In genomic region chr14:49598182-49598478, GRCh38 we compare ENCODE assay signal across 8 cellular contexts. TPM values are rescaled to one million over a fixed set of nuclear protein-coding genes. Genes with fewer than 3 reads are reported as not detected.
DNase-seq lines count a peak whose midpoint lies in the region; ATAC-seq and TF ChIP-seq lines count a peak whose summit lies in the region.

No MANE protein-coding gene starts in this region.

- H3K27ac ChIP-seq in CD8-positive, alpha-beta memory T cell (ENCODE audit: low read depth, low read length): peak overlapping the region; percentile 94
- H3K27ac ChIP-seq in tibial nerve: peak overlapping the region; percentile 91 to 95 (median 92)

- no peak for TF ChIP-seq EP300 in tibial nerve (IDR thresholded peaks at IDR 0.05)

- TF ChIP-seq CTCF in MCF 10A (IDR thresholded peaks at IDR 0.05; ENCODE audit: unreplicated experiment) (no peak), lower leg skin (IDR thresholded peaks at IDR 0.05) (no peak), tibial nerve (IDR thresholded peaks at IDR 0.05) (no peak)

- POLR2A ChIA-PET in CD8-positive, alpha-beta memory T cell (lab: Charles Lee): interaction anchor here (1.9 to 2.8 kb wide), 3 partner anchors 12 to 36 kb away, joined by 12 to 50 read pairs (median 46); partner anchors contain the start of genes DNAAF2, MGAT2, RPL36AL and RPS29
- POLR2A ChIA-PET in MCF 10A (lab: Yijun Ruan, JAX): interaction anchor here (1.0 to 8.6 kb wide), 6 partner anchors 10 to 170 kb away, joined by 3 to 180 read pairs (median 24); partner anchors contain the start of genes DNAAF2, KLHDC2, MGAT2 and RPL36AL

- TF ChIP-seq POLR2A in lower leg skin (IDR thresholded peaks at IDR 0.05) (no peak), tibial nerve (IDR thresholded peaks at IDR 0.05) (no peak)

- no peaks in the 10 kb centered on the region for H3K9me3 Mint-ChIP-seq in CD8-positive, alpha-beta memory T cell
- no peaks in the 10 kb centered on the region for H3K9me3 Mint-ChIP-seq in MCF 10A (ENCODE audit: unreplicated experiment)

- peak overlapping the region; percentile 99 for H3K4me3 ChIP-seq in CD8-positive, alpha-beta memory T cell (ENCODE audit: low read length)
- H3K4me3 ChIP-seq in lower leg skin (ENCODE audit: low read depth, poor library complexity, severe bottlenecking) (peak overlapping the region; percentile 59), tibial nerve (peak overlapping the region; percentile 59 to 96 (median 80))

- no peak for DNase-seq in CD8-positive, alpha-beta memory T cell
- DNase-seq in MCF 10A (ENCODE audit: unreplicated experiment): no peak
- DNase-seq in lower leg skin (ENCODE audit: low spot score in 2 of 2): no peak
- DNase-seq in tibial nerve (ENCODE audit: low spot score in 2 of 2): no peak
- DNase-seq in MV-4-11 (lab: John Stamatoyannopoulos, UW): no peak

- WGBS in lower leg skin, 2 donors: 0 to 2% methylated on average over 15 of the region's 15 CpGs
- 0 to 1% methylated on average over 15 of the region's 15 CpGs for WGBS in tibial nerve, 2 donors

- no peaks in the 10 kb centered on the region for H3K27me3 Mint-ChIP-seq in CD8-positive, alpha-beta memory T cell
- H3K27me3 Mint-ChIP-seq in MCF 10A (ENCODE audit: insufficient read depth, unreplicated experiment): no peaks in the 10 kb centered on the region

- H3K4me3 Mint-ChIP-seq in CD8-positive, alpha-beta memory T cell: peak overlapping the region; percentile 93 to 100 (median 97)
- H3K4me3 Mint-ChIP-seq in MCF 10A (ENCODE audit: unreplicated experiment): peak overlapping the region; percentile 98

- H3K4me1 Mint-ChIP-seq in CD8-positive, alpha-beta memory T cell: peaks cover 23 to 50% (median 36%) of the 10 kb centered on the region in 3 donors
- H3K4me1 Mint-ChIP-seq in MCF 10A (ENCODE audit: insufficient read depth, unreplicated experiment): peaks cover 6% of the 10 kb centered on the region

- no peaks in the 10 kb centered on the region for H3K36me3 ChIP-seq in CD8-positive, alpha-beta memory T cell (ENCODE audit: insufficient read depth, low read length)
- no peaks in the 10 kb centered on the region for H3K36me3 ChIP-seq in tibial nerve

- peaks cover 10% of the 10 kb centered on the region for H3K4me1 ChIP-seq in CD8-positive, alpha-beta memory T cell (ENCODE audit: insufficient read depth, low read length)
- H3K4me1 ChIP-seq in tibial nerve: peaks cover 0 to 35% (median 7%) of the 10 kb centered on the region in 4 donors

- CTCF ChIA-PET in CD8-positive, alpha-beta memory T cell (lab: Charles Lee): interaction anchor here (1.0 to 3.5 kb wide), 6 partner anchors 8 to 264 kb away, joined by 3 to 28 read pairs (median 13); partner anchors contain the start of genes DNAAF2, MGAT2, RPL36AL and RPS29
- CTCF ChIA-PET in MCF 10A (lab: Yijun Ruan, JAX): interaction anchor here (1.2 to 2.4 kb wide), 5 partner anchors 11 to 171 kb away, joined by 3 to 10 read pairs (median 6); partner anchors contain the start of genes KLHDC2, MGAT2, RPL36AL and RPS29

- no TSS peak for BruUV-seq in MCF 10A (replicated peaks; lab: Mats Ljungman, UMichigan)

- ATAC-seq in HG03521 (IDR thresholded peaks at IDR 0.05; ENCODE audit: unreplicated experiment) (peak; percentile 1), GM21529 (IDR thresholded peaks at IDR 0.05; ENCODE audit: unreplicated experiment) (no peak), HG03025 (IDR thresholded peaks at IDR 0.05; ENCODE audit: low FRiP score, unreplicated experiment) (no peak)

- H3K36me3 Mint-ChIP-seq in CD8-positive, alpha-beta memory T cell: peaks cover 0 to 27% (median 0%) of the 10 kb centered on the region in 3 donors
- H3K36me3 Mint-ChIP-seq in MCF 10A (ENCODE audit: insufficient read depth, unreplicated experiment): no peaks in the 10 kb centered on the region

- H3K9me3 ChIP-seq in CD8-positive, alpha-beta memory T cell (ENCODE audit: low read length): no peaks in the 10 kb centered on the region
- no peaks in the 10 kb centered on the region for H3K9me3 ChIP-seq in tibial nerve

- intact Hi-C loops in MCF 10A (cut with micrococcal nuclease) (loop anchor here (2.0 kb wide), 1 partner anchor 35 kb away; no protein-coding TSS in a partner anchor), lower leg skin (cut with DNase I; ENCODE audit: low total_unique reads) (no loop called here)

- no peaks in the 10 kb centered on the region for H3K27me3 ChIP-seq in CD8-positive, alpha-beta memory T cell (ENCODE audit: insufficient read depth, low read length, poor library complexity, severe bottlenecking)
- H3K27me3 ChIP-seq in tibial nerve: no peaks in the 10 kb centered on the region

- peak overlapping the region; percentile 94 to 99 (median 97) for H3K27ac Mint-ChIP-seq in CD8-positive, alpha-beta memory T cell
- H3K27ac Mint-ChIP-seq in MCF 10A (ENCODE audit: low read depth, unreplicated experiment): peak overlapping the region; percentile 99

RNA-seq across cellular contexts. Expression of gene LRR1, which starts 0.6 kb away (rescaled TPM):
- total RNA-seq in CD8-positive, alpha-beta memory T cell: 10 to 100 TPM; 51.1 to 52.2 TPM
- polyA plus RNA-seq in CD8-positive, alpha-beta memory T cell: 13.0 TPM
- total RNA-seq in MCF 10A (2022) (17.0 and 19.8 TPM in 2 replicates), lower leg skin (1 to 10 TPM; 2.7 to 9.0 (median 7.1) TPM), tibial nerve (10 to 100 TPM in 2 of 4 donors, 1 to 10 TPM in 2; 4.6 to 15.3 (median 8.0) TPM)

RNA-seq across cellular contexts. Expression of gene RPS29, which starts 11.9 kb away (rescaled TPM):
- 1,000 to 10,000 TPM; 1,908 to 2,102 TPM for total RNA-seq in CD8-positive, alpha-beta memory T cell
- polyA plus RNA-seq in CD8-positive, alpha-beta memory T cell: 8,830 TPM
- total RNA-seq in MCF 10A (2022) (1,499 and 1,837 TPM in 2 replicates), lower leg skin (over 10,000 TPM in 1 of 4 donors, 1,000 to 10,000 TPM in 3; 3,327 to 15,303 (median 7,021) TPM), tibial nerve (1,000 to 10,000 TPM; 3,106 to 5,465 (median 5,153) TPM)

RNA-seq across cellular contexts. Expression of gene RPL36AL, which starts 22.3 kb away (rescaled TPM):
- total RNA-seq in CD8-positive, alpha-beta memory T cell: 100 to 1,000 TPM; 236 to 273 TPM
- polyA plus RNA-seq in CD8-positive, alpha-beta memory T cell: 709 TPM
- total RNA-seq in MCF 10A (2022) (257 and 299 TPM in 2 replicates), lower leg skin (100 to 1,000 TPM; 132 to 214 (median 159) TPM), tibial nerve (100 to 1,000 TPM; 132 to 206 (median 151) TPM)

RNA-seq across cellular contexts. Expression of gene MGAT2, which starts 22.5 kb away (rescaled TPM):
- total RNA-seq in CD8-positive, alpha-beta memory T cell: 10 to 100 TPM; 57.7 to 60.2 TPM
- polyA plus RNA-seq in CD8-positive, alpha-beta memory T cell: 49.1 TPM
- total RNA-seq in MCF 10A (2022) (43.8 and 44.3 TPM in 2 replicates), lower leg skin (10 to 100 TPM in 3 of 4 donors, 1 to 10 TPM in 1; 8.6 to 19.8 (median 14.3) TPM), tibial nerve (10 to 100 TPM; 21.0 to 24.3 (median 23.8) TPM)

RNA-seq across cellular contexts. Expression of gene DNAAF2, which starts 36.9 kb away (rescaled TPM):
- 10 to 100 TPM; 17.6 to 18.2 TPM for total RNA-seq in CD8-positive, alpha-beta memory T cell
- 21.7 TPM for polyA plus RNA-seq in CD8-positive, alpha-beta memory T cell
- total RNA-seq in MCF 10A (2022) (6.8 and 9.9 TPM in 2 replicates), lower leg skin (1 to 10 TPM; 5.7 to 9.6 (median 8.9) TPM), tibial nerve (10 to 100 TPM in 2 of 4 donors, 1 to 10 TPM in 2; 7.8 to 17.2 (median 9.6) TPM)
